24 cellular contexts compared by ENCODE assay signal in genomic region chr9:112725961-112726360, GRCh38. TPM values are rescaled to one million over a fixed set of nuclear protein-coding genes. Genes with fewer than 3 reads are reported as not detected.
DNase-seq lines count a peak whose midpoint lies in the region; ATAC-seq, FAIRE-seq and TF ChIP-seq lines count a peak whose summit lies in the region.
"Had no signal": no experiment of that assay in that cellular context is flagged by ENCODE, and none has a peak within 500 bp of the region (broad histone marks: within the 10 kb centered on the region; RNA-seq: fewer than 3 reads in every experiment).

No MANE protein-coding gene starts in this region.

- H3K4me1 ChIP-seq in DOHH2 (ENCODE audit: control insufficient read depth, low read length) (peaks cover 30% of the 10 kb centered on the region), Karpas-422 (ENCODE audit: low read length) (peaks cover 20% of the 10 kb centered on the region), HepG2 (ENCODE audit: insufficient read depth, low read length) (peaks cover 9% of the 10 kb centered on the region)
- H3K4me1 ChIP-seq: A549, HAP-1, right lobe of liver had no signal

- TF ChIP-seq EP300 in HepG2 (IDR thresholded peaks at IDR 0.05; ENCODE audit: low read depth in 2 of 2, low read length in 2 of 2) (no peak), HepG2 (CRISPR knock-in tag; IDR thresholded peaks at IDR 0.05; ENCODE audit: borderline replicate concordance) (no peak)

- H4K20me1 ChIP-seq in DOHH2 (ENCODE audit: control insufficient read depth, insufficient read depth, low read depth, low read length) (no peaks in the 10 kb centered on the region), Karpas-422 (ENCODE audit: insufficient read depth, low read depth, low read length) (no peaks in the 10 kb centered on the region), HepG2 (ENCODE audit: insufficient read depth, low read length) (no peaks in the 10 kb centered on the region)

- H3K4me2 ChIP-seq in DOHH2 (ENCODE audit: low read length) (peak overlapping the region; percentile 67), Karpas-422 (ENCODE audit: low read depth, low read length, poor library complexity, severe bottlenecking) (peak overlapping the region; percentile 51), HepG2 (ENCODE audit: low read depth, low read length) (no peak overlapping the region)
- H3K4me2 ChIP-seq: A549 had no signal

- CTCF ChIA-PET in HepG2 (lab: Yijun Ruan, JAX; ENCODE audit: low intra/inter-chr PET ratio, low total read pairs), result no interaction called here

- POLR2A ChIA-PET in HepG2 (lab: Yijun Ruan, JAX), result no interaction called here

- no TSS peak for BruUV-seq in HepG2 (replicated peaks; lab: Mats Ljungman, UMichigan)

- TF ChIP-seq POLR2A in HepG2 (IDR thresholded peaks at IDR 0.05; ENCODE audit: insufficient read depth in 1 of 2, low read depth in 2 of 2, low read length in 2 of 2), result no peak

- H3K9me2 ChIP-seq in DOHH2 (replicated peaks; ENCODE audit: control insufficient read depth, low read length) (no peaks in the 10 kb centered on the region), Karpas-422 (replicated peaks; ENCODE audit: insufficient read depth, low read length) (no peaks in the 10 kb centered on the region)

- ATAC-seq in GM21390 (IDR thresholded peaks at IDR 0.05; ENCODE audit: unreplicated experiment) (peak; percentile 60), HepG2 (peak; percentile 62), GM19324 (IDR thresholded peaks at IDR 0.05; ENCODE audit: low FRiP score, unreplicated experiment) (no peak), GM21528 (IDR thresholded peaks at IDR 0.05; ENCODE audit: low FRiP score, unreplicated experiment) (no peak)
- ATAC-seq: activated naive CD8-positive, alpha-beta T cell treated with anti-CD3 and anti-CD28 coated beads, Interleukin-2, amount 50 U/mL, for 24 hours; heart right ventricle; Right ventricle myocardium inferior; T-cell had no signal

- in situ Hi-C loops in HepG2 (cut with HindIII; ENCODE audit: extremely low pct_ligation_motif_present, low pct_unique_long_range_greater_than_20kb), result no loop called here

- H3K79me2 ChIP-seq in DOHH2 (ENCODE audit: control insufficient read depth, low read length), result no peaks in the 10 kb centered on the region
- H3K79me2 ChIP-seq in Karpas-422 (ENCODE audit: low read length), result no peaks in the 10 kb centered on the region
- H3K79me2 ChIP-seq in HepG2 (ENCODE audit: insufficient read depth, low read length), result no peaks in the 10 kb centered on the region

- DNase-seq in Karpas-422, result peak; percentile 77
- no peak for DNase-seq in HepG2 (ENCODE audit: low spot score)
- DNase-seq in stimulated activated CD4-positive, alpha-beta T cell treated with anti-CD3 and anti-CD28 coated beads, Interleukin-4, amount 100 ng/mL, for 4 hours, result no peak
- no peak for DNase-seq in HuH-7.5 (ENCODE audit: low spot score)
- DNase-seq: activated CD4-positive, alpha-beta T cell treated with anti-CD3 and anti-CD28 coated beads, Interleukin-2, amount 10 ng/mL, durations not matched to agents 24 days and 14 days; activated effector memory CD4-positive, alpha-beta T cell treated with Interleukin-2 at 50 U/mL for 16 hours; activated naive CD8-positive, alpha-beta T cell treated with anti-CD3 and anti-CD28 coated beads, Interleukin-2, amount 50 U/mL, for 24 hours; C1 segment of cervical spinal cord; cortex of kidney; heart right ventricle; NCI-H1105 treated with DMSO at 0.1 percent for 48 hours; NCI-H526; right lobe of liver; T-cell; trophoblast cell had no signal

- peak overlapping the region; percentile 42 for H3K9ac ChIP-seq in Karpas-422 (ENCODE audit: low read length)
- no peak overlapping the region for H3K9ac ChIP-seq in HepG2 (ENCODE audit: insufficient read depth, low read depth, low read length)

- peak overlapping the region; percentile 84 for H3K27ac ChIP-seq in DOHH2 (ENCODE audit: low read depth, low read length)
- peak overlapping the region; percentile 94 for H3K27ac ChIP-seq in Karpas-422 (ENCODE audit: low read length)
- no peak overlapping the region for H3K27ac ChIP-seq in HepG2 (ENCODE audit: extremely low read length, insufficient read depth, low read length)
- H3K27ac ChIP-seq: A549, right lobe of liver had no signal

- FAIRE-seq in HepG2 (lab: Jason Lieb, UNC), result no peak
- FAIRE-seq: A549, G401.6 had no signal

- H3K4me3 ChIP-seq in DOHH2 (ENCODE audit: low read length), result peak overlapping the region; percentile 33
- no peak overlapping the region for H3K4me3 ChIP-seq in Karpas-422 (ENCODE audit: low read length)
- no peak overlapping the region for H3K4me3 ChIP-seq in HepG2 (replicated peaks in 1 of 3; ENCODE audit: insufficient read depth in 1 of 3, low read depth in 2 of 3, low read length in 3 of 3)
- H3K4me3 ChIP-seq: A549, HAP-1, heart right ventricle, lung, right lobe of liver had no signal

- H3K27me3 ChIP-seq in DOHH2 (ENCODE audit: control insufficient read depth, low read length) (no peaks in the 10 kb centered on the region), Karpas-422 (ENCODE audit: low read length) (no peaks in the 10 kb centered on the region), HepG2 (ENCODE audit: control insufficient read depth in 1 of 2, insufficient read depth in 2 of 2, low read length in 2 of 2) (no peaks in the 10 kb centered on the region)
- H3K27me3 ChIP-seq: heart right ventricle, right lobe of liver had no signal

- no peaks in the 10 kb centered on the region for H3K9me3 ChIP-seq in DOHH2 (ENCODE audit: control insufficient read depth, insufficient read depth, low read length)
- H3K9me3 ChIP-seq in Karpas-422 (ENCODE audit: low read length), result no peaks in the 10 kb centered on the region
- no peaks in the 10 kb centered on the region for H3K9me3 ChIP-seq in HepG2 (ENCODE audit: low read length)
- H3K9me3 ChIP-seq: A549, HAP-1, heart right ventricle, right lobe of liver had no signal

- intact Hi-C loops in HepG2 (cut with micrococcal nuclease; ENCODE audit: unreplicated experiment), result no loop called here

- TF ChIP-seq RAD21 in HepG2 (CRISPR knock-in tag; IDR thresholded peaks at IDR 0.05), result no peak

- H2AFZ ChIP-seq in Karpas-422 (ENCODE audit: low read length), result peak overlapping the region; percentile 91
- H2AFZ ChIP-seq in HepG2 (ENCODE audit: low read length), result no peak overlapping the region

- 88% methylated on average over 2 of the region's 3 CpGs for WGBS in HepG2 (ENCODE audit: low lambda C conversion rate)

- H3F3A ChIP-seq in DOHH2 (ENCODE audit: control insufficient read depth, insufficient read depth), result peaks cover 10% of the 10 kb centered on the region

- H3K36me3 ChIP-seq in DOHH2 (ENCODE audit: control insufficient read depth, low read length) (no peaks in the 10 kb centered on the region), Karpas-422 (ENCODE audit: insufficient read depth, low read length) (no peaks in the 10 kb centered on the region), HepG2 (replicated peaks in 1 of 2; ENCODE audit: control insufficient read depth in 1 of 2, insufficient read depth in 2 of 2, low read length in 2 of 2) (no peaks in the 10 kb centered on the region)
- H3K36me3 ChIP-seq: HAP-1, heart right ventricle, right lobe of liver had no signal

- TF ChIP-seq CTCF in DOHH2 (IDR thresholded peaks at IDR 0.05; ENCODE audit: low read depth, low read length, poor library complexity, severe bottlenecking), result no peak
- TF ChIP-seq CTCF in HepG2 (CRISPR knock-in tag; IDR thresholded peaks at IDR 0.05), result no peak

RNA-seq across cellular contexts. Expression of gene INIP, which starts 8.0 kb away (rescaled TPM):
- total RNA-seq in Karpas-422 (2014; rRNA removed; shearing (Covaris generic); ENCODE audit: low replicate concordance), result 37.0 and 51.0 TPM in 2 replicates
- 28.6 and 42.0 TPM in 2 replicates for total RNA-seq in HepG2 (2016; rRNA removed; fragmentation: Illumina TruSeq; extraction: Trizol)
- total RNA-seq in HepG2 (2016; cell fraction: cytosol; rRNA removed; fragmentation: Illumina TruSeq; extraction: Trizol; ENCODE audit: low read depth), result 5.6 and 7.9 TPM in 2 replicates
- 27.9 and 47.6 TPM in 2 replicates for total RNA-seq in HepG2 (2016; cell fraction: insoluble cytoplasmic fraction; rRNA removed; fragmentation: Illumina TruSeq; extraction: Trizol)
- total RNA-seq in HepG2 (2016; cell fraction: membrane; rRNA removed; fragmentation: Illumina TruSeq; extraction: Trizol), result 14.2 and 16.6 TPM in 2 replicates
- 10.3 and 11.5 TPM in 2 replicates for total RNA-seq in HepG2 (2016; cell fraction: nucleus; rRNA removed; fragmentation: Illumina TruSeq; extraction: Trizol)
- polyA plus RNA-seq in HepG2 (2011; rRNA removed), result 9.4 and 13.6 TPM in 2 replicates
- 5.2 and 7.7 TPM in 2 replicates for polyA plus RNA-seq in HepG2 (2011; cell fraction: cytosol; rRNA removed)
- polyA plus RNA-seq in HepG2 (2011; cell fraction: nucleus; rRNA removed), result 1.6 and 1.7 TPM in 2 replicates
- 9.3 and 10.7 TPM in 2 replicates for polyA plus RNA-seq in HepG2 (2012)
- 5.3 and 8.1 TPM in 2 replicates for polyA plus RNA-seq in HepG2 (2016; cell fraction: cytosol; fragmentation: Illumina TruSeq; extraction: Trizol; ENCODE audit: low read depth)
- 47.7 and 48.3 TPM in 2 replicates for polyA plus RNA-seq in HepG2 (2016; cell fraction: insoluble cytoplasmic fraction; fragmentation: Illumina TruSeq; extraction: Trizol; ENCODE audit: low read depth)
- polyA plus RNA-seq in HepG2 (2016; cell fraction: membrane; fragmentation: Illumina TruSeq; extraction: Trizol; ENCODE audit: low read depth), result 10.6 and 11.9 TPM in 2 replicates
- polyA plus RNA-seq in HepG2 (2016; cell fraction: nucleus; fragmentation: Illumina TruSeq; extraction: Trizol; ENCODE audit: insufficient read depth, low read depth), result 16.8 and 18.8 TPM in 2 replicates
- polyA minus RNA-seq in HepG2 (2011; rRNA and poly(A)+ RNA removed; ENCODE audit: low replicate concordance), result 9.8 and 17.0 TPM in 2 replicates
- polyA minus RNA-seq in HepG2 (2011; cell fraction: cytosol; rRNA and poly(A)+ RNA removed), result 7.9 and 9.6 TPM in 2 replicates
- polyA minus RNA-seq in HepG2 (2011; cell fraction: nucleus; rRNA and poly(A)+ RNA removed), result 6.8 and 7.8 TPM in 2 replicates

RNA-seq across cellular contexts. Expression of gene SNX30, which starts 24.6 kb away (rescaled TPM):
- total RNA-seq in Karpas-422 (2014; rRNA removed; shearing (Covaris generic); ENCODE audit: low replicate concordance), result 41.1 and 43.8 TPM in 2 replicates
- total RNA-seq in HepG2 (2016; rRNA removed; fragmentation: Illumina TruSeq; extraction: Trizol), result 12.4 and 18.9 TPM in 2 replicates
- 1.1 and 1.5 TPM in 2 replicates for total RNA-seq in HepG2 (2016; cell fraction: cytosol; rRNA removed; fragmentation: Illumina TruSeq; extraction: Trizol; ENCODE audit: low read depth)
- total RNA-seq in HepG2 (2016; cell fraction: insoluble cytoplasmic fraction; rRNA removed; fragmentation: Illumina TruSeq; extraction: Trizol), result 12.6 and 18.4 TPM in 2 replicates
- 5.4 and 5.7 TPM in 2 replicates for total RNA-seq in HepG2 (2016; cell fraction: membrane; rRNA removed; fragmentation: Illumina TruSeq; extraction: Trizol)
- total RNA-seq in HepG2 (2016; cell fraction: nucleus; rRNA removed; fragmentation: Illumina TruSeq; extraction: Trizol), result 10.8 and 11.5 TPM in 2 replicates
- 4.4 TPM in 2 replicates for polyA plus RNA-seq in HepG2 (2011; rRNA removed)
- polyA plus RNA-seq in HepG2 (2011; cell fraction: cytosol; rRNA removed), result 4.3 and 5.1 TPM in 2 replicates
- polyA plus RNA-seq in HepG2 (2011; cell fraction: nucleus; rRNA removed), result 4.9 and 6.3 TPM in 2 replicates
- 6.1 and 6.8 TPM in 2 replicates for polyA plus RNA-seq in HepG2 (2012)
- polyA plus RNA-seq in HepG2 (2016; cell fraction: cytosol; fragmentation: Illumina TruSeq; extraction: Trizol; ENCODE audit: low read depth), result 0.32 and 0.33 TPM in 2 replicates
- polyA plus RNA-seq in HepG2 (2016; cell fraction: insoluble cytoplasmic fraction; fragmentation: Illumina TruSeq; extraction: Trizol; ENCODE audit: low read depth), result 11.2 and 11.4 TPM in 2 replicates
- polyA plus RNA-seq in HepG2 (2016; cell fraction: membrane; fragmentation: Illumina TruSeq; extraction: Trizol; ENCODE audit: low read depth), result 1.5 TPM in 2 replicates
- polyA plus RNA-seq in HepG2 (2016; cell fraction: nucleus; fragmentation: Illumina TruSeq; extraction: Trizol; ENCODE audit: insufficient read depth, low read depth), result 7.7 and 8.6 TPM in 2 replicates
- 5.0 and 13.7 TPM in 2 replicates for polyA minus RNA-seq in HepG2 (2011; rRNA and poly(A)+ RNA removed; ENCODE audit: low replicate concordance)
- 8.2 and 8.9 TPM in 2 replicates for polyA minus RNA-seq in HepG2 (2011; cell fraction: cytosol; rRNA and poly(A)+ RNA removed)
- 11.2 and 12.4 TPM in 2 replicates for polyA minus RNA-seq in HepG2 (2011; cell fraction: nucleus; rRNA and poly(A)+ RNA removed)

Comparison
In these comparisons a context has a peak if more than half of its experiments do, and no peak if none do; other contexts are left out.
1. ATAC-seq: peak in GM21390 (single experiment) and HepG2 (single experiment); none in GM19324 (single experiment) and GM21528 (single experiment).